Comparison of ENCODE assay signal across 8 cellular contexts in the genomic region with DNA sequence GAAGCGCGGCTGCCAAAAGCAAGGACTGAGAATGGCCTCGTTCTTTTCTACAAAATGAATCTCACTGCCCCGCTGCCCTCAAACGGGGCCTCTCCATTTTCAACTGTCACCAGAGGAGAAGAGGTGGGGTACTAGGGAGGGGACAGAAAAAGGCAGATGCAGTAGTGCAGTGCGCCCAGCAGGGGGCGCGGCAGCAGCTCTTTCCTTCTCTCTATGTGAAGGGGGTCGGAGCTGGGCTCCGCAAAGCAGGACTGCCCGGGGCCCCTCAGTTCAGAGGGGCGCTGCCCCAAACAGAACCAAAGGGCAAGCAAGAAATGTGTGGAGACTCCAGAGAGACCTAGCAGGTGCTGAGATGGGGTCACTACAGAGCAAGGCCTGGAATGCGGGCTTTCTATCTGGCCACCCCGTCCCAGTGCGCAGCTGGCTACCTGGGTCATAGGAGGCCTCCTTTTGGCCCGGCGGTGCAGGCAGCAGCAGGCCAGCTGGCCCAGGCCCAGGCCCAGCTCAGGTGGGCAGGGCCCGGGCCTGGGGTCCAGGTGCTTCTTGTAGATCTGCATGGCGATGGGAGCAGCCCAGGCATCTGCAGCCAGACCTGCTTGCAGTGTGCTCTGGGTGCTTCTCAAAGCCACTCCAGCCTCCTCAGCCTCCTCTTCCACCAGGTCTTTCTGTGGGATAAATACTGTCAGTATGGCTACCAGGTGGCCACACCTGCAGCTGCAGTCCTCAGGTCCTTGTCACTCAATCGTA. TPM values are rescaled to one million over a fixed set of nuclear protein-coding genes. Genes with fewer than 3 reads are reported as not detected.
DNase-seq lines count a peak whose midpoint lies in the region; ATAC-seq and TF ChIP-seq lines count a peak whose summit lies in the region.

No MANE protein-coding gene starts in this region.

- H3K27me3 ChIP-seq in OCI-LY1 (ENCODE audit: insufficient read depth, low read length) = no peaks in the 10 kb centered on the region
- no peaks in the 10 kb centered on the region for H3K27me3 ChIP-seq in cardiac muscle cell

- no peaks in the 10 kb centered on the region for H3K27me3 Mint-ChIP-seq in activated naive CD4-positive, alpha-beta T cell treated with anti-CD3 and anti-CD28 coated beads, Interleukin-2, amount 10 ng/mL, durations not matched to agents 7 days and 5 days

- ATAC-seq in GM18502 (IDR thresholded peaks at IDR 0.05; ENCODE audit: poor library complexity, unreplicated experiment) = peak; percentile 63
- no peak for ATAC-seq in GM19328 (IDR thresholded peaks at IDR 0.05; ENCODE audit: unreplicated experiment)
- ATAC-seq in GM18519 (IDR thresholded peaks at IDR 0.05; ENCODE audit: low FRiP score, unreplicated experiment) = no peak

- no peaks in the 10 kb centered on the region for H3K9me2 ChIP-seq in OCI-LY1 (ENCODE audit: low read depth, low read length)

- H4K20me1 ChIP-seq in OCI-LY1 (ENCODE audit: insufficient read depth, low read length) = no peaks in the 10 kb centered on the region

- peak overlapping the region; percentile 54 for H3K27ac Mint-ChIP-seq in activated naive CD4-positive, alpha-beta T cell treated with anti-CD3 and anti-CD28 coated beads, Interleukin-2, amount 10 ng/mL, durations not matched to agents 7 days and 5 days

- CTCF ChIA-PET in activated naive CD4-positive, alpha-beta T cell treated with anti-CD3 and anti-CD28 coated beads, Interleukin-2, amount 10 ng/mL, durations not matched to agents 7 days and 5 days (lab: Charles Lee) = interaction anchor here (0.8 to 3.0 kb wide), 10 partner anchors 10 to 384 kb away, joined by 3 to 15 read pairs (median 4); a partner anchor contains a TSS

- H2AFZ ChIP-seq in OCI-LY1 (ENCODE audit: low read length) = no peak overlapping the region

- H3K4me1 Mint-ChIP-seq in activated naive CD4-positive, alpha-beta T cell treated with anti-CD3 and anti-CD28 coated beads, Interleukin-2, amount 10 ng/mL, durations not matched to agents 7 days and 5 days = peaks cover 26% of the 10 kb centered on the region

- no peaks in the 10 kb centered on the region for H3K9me3 Mint-ChIP-seq in activated naive CD4-positive, alpha-beta T cell treated with anti-CD3 and anti-CD28 coated beads, Interleukin-2, amount 10 ng/mL, durations not matched to agents 7 days and 5 days

- H3K9me3 ChIP-seq in OCI-LY1 (ENCODE audit: low read length) = no peaks in the 10 kb centered on the region
- no peaks in the 10 kb centered on the region for H3K9me3 ChIP-seq in cardiac muscle cell (ENCODE audit: low read depth)

- H3K36me3 Mint-ChIP-seq in activated naive CD4-positive, alpha-beta T cell treated with anti-CD3 and anti-CD28 coated beads, Interleukin-2, amount 10 ng/mL, durations not matched to agents 7 days and 5 days = peaks cover 29% of the 10 kb centered on the region

- DNase-seq in AG09319 (ENCODE audit: extremely low read depth, low read depth) (no peak), cardiac muscle cell (ENCODE audit: low read depth in 1 of 2, low spot score in 1 of 2) (peak; percentile 36 to 42)
- peak; percentile 61 for DNase-seq in activated naive CD4-positive, alpha-beta T cell treated with anti-CD3 and anti-CD28 coated beads, Interleukin-2, amount 10 ng/mL, durations not matched to agents 7 days and 5 days
- peak; percentile 34 for DNase-seq in stimulated activated CD4-positive, alpha-beta T cell treated with anti-CD3 and anti-CD28 coated beads, Interleukin-12 subunit alpha, Interleukin-12 subunit beta, amount 100 ng/mL, for 4 hours

- TF ChIP-seq CTCF in AG09319 (IDR thresholded peaks at IDR 0.05; ENCODE audit: low read depth, low read length) (peak; percentile 88), OCI-LY1 (IDR thresholded peaks at IDR 0.05; ENCODE audit: low read length) (peak; percentile 80), cardiac muscle cell (IDR thresholded peaks at IDR 0.05; ENCODE audit: low read depth, low read length) (peak; percentile 81)

- H3K4me1 ChIP-seq in OCI-LY1 (ENCODE audit: insufficient read depth, low read length, severe bottlenecking) (peaks cover 13% of the 10 kb centered on the region), cardiac muscle cell (ENCODE audit: low read depth) (no peaks in the 10 kb centered on the region)

- H3K4me2 ChIP-seq in OCI-LY1 (ENCODE audit: low read length) = no peak overlapping the region

- H3K36me3 ChIP-seq in OCI-LY1 (ENCODE audit: insufficient read depth, low read length) (peaks cover 82% of the 10 kb centered on the region), cardiac muscle cell (no peaks in the 10 kb centered on the region)

- no peaks in the 10 kb centered on the region for H3K79me2 ChIP-seq in OCI-LY1 (ENCODE audit: insufficient read depth, low read length)

- H3K4me3 ChIP-seq in OCI-LY1 (ENCODE audit: low read depth, low read length, poor library complexity, severe bottlenecking) (no peak overlapping the region), cardiac muscle cell (no peak overlapping the region)

- no peaks in the 10 kb centered on the region for H3F3A ChIP-seq in OCI-LY1 (ENCODE audit: insufficient read depth, low read length)

- H3K9ac ChIP-seq in OCI-LY1 (ENCODE audit: low read length) = no peak overlapping the region

- H3K4me3 Mint-ChIP-seq in activated naive CD4-positive, alpha-beta T cell treated with anti-CD3 and anti-CD28 coated beads, Interleukin-2, amount 10 ng/mL, durations not matched to agents 7 days and 5 days = no peak overlapping the region

- H3K27ac ChIP-seq in OCI-LY1 (ENCODE audit: low read depth, low read length, poor library complexity, severe bottlenecking) (no peak overlapping the region), cardiac muscle cell (no peak overlapping the region)

RNA-seq across cellular contexts. Expression of a gene that starts 5.9 kb away (rescaled TPM):
- total RNA-seq in cardiac muscle cell = 22.7 and 27.3 TPM in 2 replicates
- polyA plus RNA-seq in cardiac muscle cell = 31.1 and 31.7 TPM in 2 replicates

RNA-seq across cellular contexts. Expression of a gene that starts 41.2 kb away (rescaled TPM):
- total RNA-seq in cardiac muscle cell = 12.9 and 13.4 TPM in 2 replicates
- polyA plus RNA-seq in cardiac muscle cell = 12.9 and 14.6 TPM in 2 replicates

RNA-seq across cellular contexts. Expression of a gene that starts 42.2 kb away (rescaled TPM):
- 72.7 and 85.6 TPM in 2 replicates for total RNA-seq in cardiac muscle cell
- 21.5 and 30.1 TPM in 2 replicates for polyA plus RNA-seq in cardiac muscle cell
